In genomic region chr12:52080403-52081201, GRCh38 we compare ENCODE assay signal across 14 cellular contexts. TPM values are rescaled to one million over a fixed set of nuclear protein-coding genes. Genes with fewer than 3 reads are reported as not detected.
DNase-seq lines count a peak whose midpoint lies in the region; ATAC-seq and TF ChIP-seq lines count a peak whose summit lies in the region.
"Had no signal": no experiment of that assay in that cellular context is flagged by ENCODE, and none has a peak within 500 bp of the region (broad histone marks: within the 10 kb centered on the region; RNA-seq: fewer than 3 reads in every experiment).

No MANE protein-coding gene starts in this region.

- TF ChIP-seq POLR2A in spleen (IDR thresholded peaks at IDR 0.05), result no peak

- in situ Hi-C loops in Panc1 (cut with HindIII; ENCODE audit: low pct_unique_long_range_greater_than_20kb, low sequenced_read_pairs), result no loop called here

- no peak overlapping the region for H3K4me3 ChIP-seq in Panc1 (ENCODE audit: low read depth in 2 of 2, low read length in 2 of 2)
- peak overlapping the region; percentile 9 to 28 for H3K4me3 ChIP-seq in left lung
- peak overlapping the region in 6 of 8 donors; percentile 3 to 58 (median 20) for H3K4me3 ChIP-seq in spleen
- H3K4me3 ChIP-seq: hepatocyte had no signal

- H3K27me3 ChIP-seq in Panc1 (ENCODE audit: control insufficient read depth, insufficient read depth, low read length) (no peaks in the 10 kb centered on the region), left lung (no peaks in the 10 kb centered on the region), spleen (replicated peaks in 1 of 7) (no peaks in the 10 kb centered on the region)
- H3K27me3 ChIP-seq: hepatocyte had no signal

- DNase-seq in Panc1 (ENCODE audit: low read depth, low spot score) (no peak), left lung (no peak), spleen (no peak), GOT3 (lab: John Stamatoyannopoulos, UW) (no peak)
- DNase-seq in activated CD4-positive, alpha-beta T cell treated with anti-CD3 and anti-CD28 coated beads for 36 hours, result no peak
- DNase-seq: effector memory CD8-positive, alpha-beta T cell; midbrain; small intestine; T1000 had no signal

- TF ChIP-seq CTCF in Panc1 (IDR thresholded peaks at IDR 0.05), result no peak
- TF ChIP-seq CTCF in left lung (IDR thresholded peaks at IDR 0.05), result no peak
- TF ChIP-seq CTCF in spleen (IDR thresholded peaks at IDR 0.05 in 8 of 11, conservative IDR thresholded peaks at IDR 0.05 in 3 of 11), result no peak

- intact Hi-C loops in Panc1 (cut with micrococcal nuclease; ENCODE audit: unreplicated experiment), result no loop called here
- intact Hi-C loops in left lung (cut with DNase I), result no loop called here
- intact Hi-C loops in spleen (cut with DNase I; ENCODE audit: low total_unique reads), result no loop called here
- intact Hi-C loops in activated CD4-positive, alpha-beta T cell treated with anti-CD3 and anti-CD28 coated beads for 36 hours (cut with DNase I, micrococcal nuclease), result no loop called here

- no peaks in the 10 kb centered on the region for H3K27me3 Mint-ChIP-seq in activated CD4-positive, alpha-beta T cell treated with anti-CD3 and anti-CD28 coated beads for 36 hours

- H3K9me3 Mint-ChIP-seq in activated CD4-positive, alpha-beta T cell treated with anti-CD3 and anti-CD28 coated beads for 36 hours (ENCODE audit: low read depth), result no peaks in the 10 kb centered on the region
- H3K9me3 Mint-ChIP-seq: effector memory CD8-positive, alpha-beta T cell had no signal

- ATAC-seq in GM21619 (IDR thresholded peaks at IDR 0.05; ENCODE audit: unreplicated experiment), result peak; percentile 9
- 0 out of 2 replicates have a peak, but pooled peaks have one; percentile 31 for ATAC-seq in Panc1
- peak; percentile 39 for ATAC-seq in left lung
- no peak for ATAC-seq in HG02884 (IDR thresholded peaks at IDR 0.05; ENCODE audit: unreplicated experiment)
- no peak for ATAC-seq in activated CD4-positive, alpha-beta T cell treated with anti-CD3 and anti-CD28 coated beads for 36 hours
- ATAC-seq in HG02610 (IDR thresholded peaks at IDR 0.05; ENCODE audit: unreplicated experiment), result no peak

- no peak overlapping the region for H3K27ac ChIP-seq in Panc1 (ENCODE audit: low read length)
- peak overlapping the region; percentile 33 to 70 for H3K27ac ChIP-seq in left lung
- H3K27ac ChIP-seq in spleen, result peak overlapping the region; percentile 70 to 88 (median 79)
- H3K27ac ChIP-seq: hepatocyte had no signal

- 54 to 84% (median 74%) methylated on average over 8 to 10 of the region's 10 CpGs for WGBS in spleen, 5 donors

- H3K4me1 Mint-ChIP-seq in activated CD4-positive, alpha-beta T cell treated with anti-CD3 and anti-CD28 coated beads for 36 hours, result peaks cover 8% of the 10 kb centered on the region

- POLR2A ChIA-PET in Panc1 (lab: Charles Lee), result no interaction called here
- POLR2A ChIA-PET in activated CD4-positive, alpha-beta T cell treated with anti-CD3 and anti-CD28 coated beads for 36 hours (lab: Charles Lee), result no interaction called here

- CTCF ChIA-PET in Panc1 (lab: Charles Lee), result interaction anchor here (3.7 kb wide), 1 partner anchor 55 kb away, joined by 47 read pairs; no protein-coding TSS in a partner anchor
- CTCF ChIA-PET in activated CD4-positive, alpha-beta T cell treated with anti-CD3 and anti-CD28 coated beads for 36 hours (lab: Charles Lee), result interaction anchor here (0.6 to 3.3 kb wide), 7 partner anchors 8 to 926 kb away, joined by 3 to 69 read pairs (median 11); no protein-coding TSS in a partner anchor

- no peak overlapping the region for H3K27ac Mint-ChIP-seq in activated CD4-positive, alpha-beta T cell treated with anti-CD3 and anti-CD28 coated beads for 36 hours
- H3K27ac Mint-ChIP-seq: effector memory CD8-positive, alpha-beta T cell had no signal

- H3K4me1 ChIP-seq in Panc1 (ENCODE audit: control insufficient read depth, insufficient read depth, low read length), result peaks cover 7% of the 10 kb centered on the region; the same call in 1 of the 2 replicates
- H3K4me1 ChIP-seq in left lung, result peaks cover 29 to 31% of the 10 kb centered on the region in 2 donors
- H3K4me1 ChIP-seq in spleen, result peaks cover 28 to 59% (median 42%) of the 10 kb centered on the region in 6 donors

- H3K9me3 ChIP-seq in Panc1 (ENCODE audit: control insufficient read depth, insufficient read depth, low read depth, low read length), result no peaks in the 10 kb centered on the region
- no peaks in the 10 kb centered on the region for H3K9me3 ChIP-seq in left lung
- no peaks in the 10 kb centered on the region for H3K9me3 ChIP-seq in spleen

- peaks cover 11% of the 10 kb centered on the region for H3K36me3 Mint-ChIP-seq in activated CD4-positive, alpha-beta T cell treated with anti-CD3 and anti-CD28 coated beads for 36 hours (ENCODE audit: low read depth)

- BruUV-seq in Panc1 (replicated peaks; lab: Mats Ljungman, UMichigan), result no TSS peak

- H3K4me3 Mint-ChIP-seq in activated CD4-positive, alpha-beta T cell treated with anti-CD3 and anti-CD28 coated beads for 36 hours, result no peak overlapping the region
- H3K4me3 Mint-ChIP-seq: effector memory CD8-positive, alpha-beta T cell had no signal

- H3K36me3 ChIP-seq in Panc1 (ENCODE audit: control insufficient read depth, insufficient read depth, low read length) (0 out of 2 replicates have a peak, but pooled peaks cover 6% of the 10 kb centered on the region), left lung (peaks cover 0 to 46% of the 10 kb centered on the region in 2 donors), spleen (peaks cover 0 to 48% (median 23%) of the 10 kb centered on the region in 6 donors)

RNA-seq across cellular contexts. Expression of gene SMIM41, which starts 1.1 kb away (rescaled TPM):
- total RNA-seq in Panc1 (2021; ENCODE audit: unreplicated experiment), result not detected
- polyA plus RNA-seq in Panc1 (2012; ENCODE audit: insufficient read length), result not detected
- 1 to 10 TPM in 1 of 2 donors, under 1 TPM in 1; 0.47 to 4.5 TPM for total RNA-seq in left lung
- 1 to 10 TPM in 6 of 7 donors, under 1 TPM in 1; 0.64 to 8.1 (median 4.9) TPM for total RNA-seq in spleen
- 1 to 10 TPM in 2 of 3 donors, under 1 TPM in 1; 0.85 to 1.7 (median 1.1) TPM for polyA plus RNA-seq in spleen
- not detected for total RNA-seq in activated CD4-positive, alpha-beta T cell treated with anti-CD3 and anti-CD28 coated beads for 36 hours
- total RNA-seq: hepatocyte, LHCN-M2 had no signal
- polyA plus RNA-seq: hepatocyte had no signal

RNA-seq across cellular contexts. Expression of gene ATG101, which starts 10.8 kb away (rescaled TPM):
- total RNA-seq in Panc1 (2021; ENCODE audit: unreplicated experiment) (64.9 TPM), left lung (10 to 100 TPM; 35.7 to 42.4 TPM), spleen (10 to 100 TPM; 23.5 to 40.1 (median 32.3) TPM)
- polyA plus RNA-seq in Panc1 (2012; ENCODE audit: insufficient read length), result 104 TPM
- 10 to 100 TPM; 32.0 to 81.1 (median 35.3) TPM for polyA plus RNA-seq in spleen
- total RNA-seq in activated CD4-positive, alpha-beta T cell treated with anti-CD3 and anti-CD28 coated beads for 36 hours, result 10 to 100 TPM; 24.0 to 30.7 TPM

RNA-seq across cellular contexts. Expression of gene NR4A1, which starts 29.4 kb away (rescaled TPM):
- total RNA-seq in Panc1 (2021; ENCODE audit: unreplicated experiment) (2.0 TPM), left lung (100 to 1,000 TPM in 1 of 2 donors, 10 to 100 TPM in 1; 36.4 to 165 TPM), spleen (100 to 1,000 TPM in 1 of 7 donors, 10 to 100 TPM in 6; 12.0 to 113 (median 58.4) TPM)
- polyA plus RNA-seq in Panc1 (2012; ENCODE audit: insufficient read length), result 5.5 TPM
- polyA plus RNA-seq in spleen, result 10 to 100 TPM; 11.8 to 43.5 (median 13.7) TPM
- 10 to 100 TPM; 69.4 to 72.8 TPM for total RNA-seq in activated CD4-positive, alpha-beta T cell treated with anti-CD3 and anti-CD28 coated beads for 36 hours

Comparison
In these comparisons a context has a peak if more than half of its experiments do, and no peak if none do; other contexts are left out.
1. ATAC-seq: peak in GM21619 (single experiment), Panc1 (single experiment) and left lung (single experiment); none in HG02884 (single experiment), activated CD4-positive, alpha-beta T cell treated with anti-CD3 and anti-CD28 coated beads for 36 hours (single experiment) and HG02610 (single experiment).
2. H3K4me3 ChIP-seq: peak in left lung (2 of 2) and spleen (6 of 8); none in Panc1 (0 of 2).